8 cellular contexts compared by ENCODE assay signal in genomic region chr20:59042796-59043621, GRCh38. TPM values are rescaled to one million over a fixed set of nuclear protein-coding genes. Genes with fewer than 3 reads are reported as not detected.
DNase-seq lines count a peak whose midpoint lies in the region; ATAC-seq and TF ChIP-seq lines count a peak whose summit lies in the region.

No MANE protein-coding gene starts in this region.

- CTCF ChIA-PET in T-cell (lab: Charles Lee), result interaction anchor here in 1 of 2 donors (0.8 to 3.2 kb wide), 4 partner anchors 11 to 80 kb away, joined by 4 to 12 read pairs (median 6); partner anchors contain the start of gene ATP5F1E

- H3K36me3 ChIP-seq in psoas muscle (ENCODE audit: insufficient read depth in 1 of 2, low read depth in 1 of 2) (peaks cover 4% of the 10 kb centered on the region in 2 donors), urinary bladder (ENCODE audit: insufficient read depth) (peaks cover under 1% of the 10 kb centered on the region)

- no peaks in the 10 kb centered on the region for H3K27me3 Mint-ChIP-seq in T-cell

- H3K4me3 ChIP-seq in psoas muscle, result peak overlapping the region; percentile 80
- H3K4me3 ChIP-seq in urinary bladder (ENCODE audit: low read depth, low read length), result peak overlapping the region; percentile 91

- H3K27ac Mint-ChIP-seq in T-cell, result peak overlapping the region; percentile 86 to 88

- 9 to 12% (median 12%) methylated on average over 56 to 66 of the region's 66 CpGs for WGBS in psoas muscle, 3 donors
- WGBS in urinary bladder, result 14% methylated on average over 66 of the region's 66 CpGs

- in situ Hi-C loops in GM13977 (cut with MboI; ENCODE audit: low pct_unique_long_range_greater_than_20kb, low sequenced_read_pairs, unreplicated experiment), result no loop called here

- peaks cover 45 to 57% (median 49%) of the 10 kb centered on the region in 3 donors for H3K4me1 Mint-ChIP-seq in T-cell

- H3K9me3 ChIP-seq in psoas muscle, result no peaks in the 10 kb centered on the region

- H3K27ac ChIP-seq in psoas muscle (peak overlapping the region; percentile 79), urinary bladder (ENCODE audit: low read depth) (peak overlapping the region; percentile 42)

- ATAC-seq in HG02840 (IDR thresholded peaks at IDR 0.05; ENCODE audit: low FRiP score, unreplicated experiment) (peak; percentile 92), T-cell (replicated peaks in 1 of 4) (peak; percentile 95 to 98 (median 98)), left ventricle myocardium superior (peak; percentile 98), psoas muscle (peak; percentile 96 to 99 (median 98))

- H3K4me1 ChIP-seq in psoas muscle (peaks cover 25% of the 10 kb centered on the region), urinary bladder (ENCODE audit: insufficient read depth) (peaks cover 9% of the 10 kb centered on the region)

- peak; percentile 99 for DNase-seq in GM13977 (ENCODE audit: low spot score)
- peak; percentile 96 for DNase-seq in NCI-H146 (lab: John Stamatoyannopoulos, UW)
- DNase-seq in T-cell, result peak; percentile 86 to 95 (median 91)
- DNase-seq in amniotic stem cell (lab: John Stamatoyannopoulos, UW), result peak; percentile 71
- peak; percentile 98 for DNase-seq in left ventricle myocardium superior
- DNase-seq in psoas muscle, result peak; percentile 93 to 97

- no peaks in the 10 kb centered on the region for H3K27me3 ChIP-seq in psoas muscle (ENCODE audit: insufficient read depth in 3 of 3, low read length in 2 of 3)

- no peak for TF ChIP-seq CTCF in GM13977 (IDR thresholded peaks at IDR 0.05; ENCODE audit: extremely low read depth, insufficient read depth, missing control alignments)
- no peak for TF ChIP-seq CTCF in psoas muscle (IDR thresholded peaks at IDR 0.05)

- peak overlapping the region; percentile 69 to 90 (median 86) for H3K4me3 Mint-ChIP-seq in T-cell

- POLR2A ChIA-PET in T-cell (lab: Charles Lee), result interaction anchor here in 1 of 2 donors (0.6 to 3.3 kb wide), 7 partner anchors 11 to 601 kb away, joined by 3 to 31 read pairs (median 3); partner anchors contain the start of gene ATP5F1E

- H3K9me3 Mint-ChIP-seq in T-cell, result no peaks in the 10 kb centered on the region

- peaks cover 9% of the 10 kb centered on the region for H3K36me3 Mint-ChIP-seq in T-cell

- intact Hi-C loops in left ventricle myocardium superior (cut with micrococcal nuclease), result no loop called here
- intact Hi-C loops in psoas muscle (cut with DNase I), result loop anchor here in 1 of 2 donors (5.0 kb wide), 1 partner anchor 151 kb away; no protein-coding TSS in a partner anchor

RNA-seq across cellular contexts. Expression of gene PRELID3B, which starts 0.4 kb away (rescaled TPM):
- total RNA-seq in T-cell, result 10 to 100 TPM; 41.4 to 49.0 (median 43.6) TPM
- total RNA-seq in left ventricle myocardium superior, result 50.1 TPM
- total RNA-seq in psoas muscle, result 10 to 100 TPM; 33.7 to 57.5 (median 34.2) TPM
- 10 to 100 TPM; 23.2 to 61.2 (median 42.9) TPM for polyA plus RNA-seq in psoas muscle
- total RNA-seq in urinary bladder, result 57.2 TPM
- 26.7 TPM for polyA plus RNA-seq in urinary bladder

RNA-seq across cellular contexts. Expression of gene ATP5F1E, which starts 10.9 kb away (rescaled TPM):
- 100 to 1,000 TPM in 1 of 5 donors, 10 to 100 TPM in 4; 50.6 to 105 (median 62.4) TPM for total RNA-seq in T-cell
- total RNA-seq in left ventricle myocardium superior, result 128 TPM
- 10 to 100 TPM; 72.1 to 88.5 (median 87.1) TPM for total RNA-seq in psoas muscle
- polyA plus RNA-seq in psoas muscle, result 10 to 100 TPM; 57.1 to 65.4 (median 63.6) TPM
- total RNA-seq in urinary bladder, result 26.8 TPM
- polyA plus RNA-seq in urinary bladder, result 50.7 TPM

RNA-seq across cellular contexts. Expression of gene TUBB1, which starts 23.8 kb away (rescaled TPM):
- total RNA-seq in T-cell, result 1 to 10 TPM in 1 of 5 donors, under 1 TPM in 1, not detected in 3; 0.56 to 5.0 TPM
- total RNA-seq in left ventricle myocardium superior, result 0.30 TPM
- total RNA-seq in psoas muscle, result under 1 TPM; 0.08 to 0.32 (median 0.19) TPM
- under 1 TPM in 2 of 3 donors, not detected in 1; 0.03 to 0.05 TPM for polyA plus RNA-seq in psoas muscle
- 0.58 TPM for total RNA-seq in urinary bladder
- 0.05 TPM for polyA plus RNA-seq in urinary bladder

RNA-seq across cellular contexts. Expression of gene CTSZ, which starts 36.0 kb away (rescaled TPM):
- total RNA-seq in T-cell (10 to 100 TPM; 16.8 to 37.1 (median 26.1) TPM), left ventricle myocardium superior (129 TPM), psoas muscle (10 to 100 TPM; 41.2 to 50.5 (median 45.0) TPM), urinary bladder (55.1 TPM)
- polyA plus RNA-seq in psoas muscle (10 to 100 TPM; 38.2 to 47.3 (median 41.0) TPM), urinary bladder (165 TPM)

Comparison
In these comparisons a context has a peak if more than half of its experiments do, and no peak if none do; other contexts are left out.
1. Peak in every context shown above with its lines: DNase-seq, ATAC-seq, H3K4me3 ChIP-seq and H3K27ac ChIP-seq.